In genomic region chr18:32277492-32277988, GRCh38 we compare ENCODE assay signal across 18 cellular contexts.
DNase-seq lines count a peak whose midpoint lies in the region; ATAC-seq, FAIRE-seq and TF ChIP-seq lines count a peak whose summit lies in the region.
"Had no signal": no experiment of that assay in that cellular context is flagged by ENCODE, and none has a peak within 500 bp of the region (broad histone marks: within the 10 kb centered on the region; RNA-seq: fewer than 3 reads in every experiment).

No MANE protein-coding gene starts in this region.

- no peak for TF ChIP-seq EP300 in GM12878 (IDR thresholded peaks at IDR 0.05; ENCODE audit: borderline replicate concordance in 1 of 2, control insufficient read depth in 1 of 2, low read depth in 2 of 2, low read length in 2 of 2)

- H2AK5ac ChIP-seq in IMR-90 (ENCODE audit: low read depth, low read length) (no peak overlapping the region), mesenchymal stem cell (ENCODE audit: low read length, severe bottlenecking) (no peak overlapping the region)

- H3K9me3 ChIP-seq in IMR-90 (ENCODE audit: control insufficient read depth, insufficient read depth, low read length), result no peaks in the 10 kb centered on the region
- H3K9me3 ChIP-seq in GM12878 (replicated peaks; ENCODE audit: control insufficient read depth, insufficient read depth, low read length), result no peaks in the 10 kb centered on the region
- no peaks in the 10 kb centered on the region for H3K9me3 ChIP-seq in mesenchymal stem cell (ENCODE audit: control insufficient read depth, low read length)
- no peaks in the 10 kb centered on the region for H3K9me3 ChIP-seq in thoracic aorta
- H3K9me3 ChIP-seq in spleen, result no peaks in the 10 kb centered on the region
- H3K9me3 ChIP-seq: A549 had no signal

- H3K14ac ChIP-seq in IMR-90 (replicated peaks; ENCODE audit: low read depth, low read length) (no peak overlapping the region), mesenchymal stem cell (ENCODE audit: low read length in 2 of 2) (no peak overlapping the region)

- H2AFZ ChIP-seq in IMR-90 (replicated peaks; ENCODE audit: low read length, poor library complexity) (no peak overlapping the region), GM12878 (ENCODE audit: control insufficient read depth, low read depth, low read length) (no peak overlapping the region), mesenchymal stem cell (ENCODE audit: low read depth, low read length) (no peak overlapping the region)

- POLR2A ChIA-PET in IMR-90 (lab: Charles Lee; ENCODE audit: unreplicated experiment), result no interaction called here
- POLR2A ChIA-PET in GM12878 (lab: Charles Lee), result no interaction called here

- H3K79me2 ChIP-seq in GM12878 (ENCODE audit: control insufficient read depth, insufficient read depth, low read length), result no peaks in the 10 kb centered on the region

- H3K79me1 ChIP-seq in IMR-90 (ENCODE audit: low read depth in 1 of 2, low read length in 2 of 2) (no peaks in the 10 kb centered on the region), mesenchymal stem cell (replicated peaks; ENCODE audit: low read length, poor library complexity, severe bottlenecking) (no peaks in the 10 kb centered on the region)

- no peak overlapping the region for H4K5ac ChIP-seq in IMR-90 (ENCODE audit: low read depth, low read length)

- H3K4me2 ChIP-seq in IMR-90 (ENCODE audit: low read depth, low read length) (no peak overlapping the region), GM12878 (ENCODE audit: control insufficient read depth, insufficient read depth) (no peak overlapping the region), mesenchymal stem cell (ENCODE audit: low read length, poor library complexity, severe bottlenecking) (no peak overlapping the region)
- H3K4me2 ChIP-seq: A549 had no signal

- H2BK20ac ChIP-seq in IMR-90 (ENCODE audit: low read depth, low read length), result no peak overlapping the region

- H2BK15ac ChIP-seq in IMR-90 (ENCODE audit: low read depth, low read length) (no peak overlapping the region), mesenchymal stem cell (ENCODE audit: low read depth, poor library complexity, severe bottlenecking) (no peak overlapping the region)

- no peak overlapping the region for H3K27ac ChIP-seq in IMR-90 (ENCODE audit: insufficient read depth, low read length)
- no peak overlapping the region for H3K27ac ChIP-seq in GM12878 (ENCODE audit: control insufficient read depth, insufficient read depth)
- no peak overlapping the region for H3K27ac ChIP-seq in mesenchymal stem cell (ENCODE audit: low read length, poor library complexity, severe bottlenecking)
- H3K27ac ChIP-seq in thoracic aorta, result peak overlapping the region; percentile 62 to 76
- peak overlapping the region in 2 of 8 donors; percentile 6 to 22 for H3K27ac ChIP-seq in spleen
- H3K27ac ChIP-seq: A549, RWPE1 had no signal

- peak; percentile 7 for FAIRE-seq in GM12878 (lab: Jason Lieb, UNC)
- FAIRE-seq: A549 had no signal

- no peak overlapping the region for H3K56ac ChIP-seq in IMR-90 (ENCODE audit: extremely low read depth, insufficient read depth, low read length)

- intact Hi-C loops in IMR-90 (cut with micrococcal nuclease), result no loop called here
- intact Hi-C loops in GM12878 (cut with micrococcal nuclease; ENCODE audit: unreplicated experiment), result loop anchor here (10.0 kb wide), 1 partner anchor 197 kb away; the partner anchor contains the start of gene GAREM1
- intact Hi-C loops in spleen (cut with DNase I; ENCODE audit: low total_unique reads), result no loop called here

- TF ChIP-seq RAD21 in IMR-90 (IDR thresholded peaks at IDR 0.05; ENCODE audit: low read length) (no peak), GM12878 (IDR thresholded peaks at IDR 0.05; ENCODE audit: insufficient read depth, low read depth, low read length) (no peak)

- H2AK9ac ChIP-seq in IMR-90 (replicated peaks; ENCODE audit: low read depth, low read length, poor library complexity), result no peak overlapping the region

- no peaks in the 10 kb centered on the region for H3K9me1 ChIP-seq in IMR-90 (ENCODE audit: insufficient read depth, low read length)

- no peak for TF ChIP-seq CTCF in IMR-90 (conservative IDR thresholded peaks at IDR 0.05; ENCODE audit: low read depth, low read length)
- no peak for TF ChIP-seq CTCF in GM12878 (IDR thresholded peaks at IDR 0.05 in 2 of 3, conservative IDR thresholded peaks at IDR 0.05 in 1 of 3; ENCODE audit: control insufficient read depth in 2 of 3, extremely low read depth in 1 of 3, insufficient read depth in 1 of 3, low read depth in 3 of 3, low read length in 3 of 3)
- TF ChIP-seq CTCF in thoracic aorta (IDR thresholded peaks at IDR 0.05), result no peak
- no peak for TF ChIP-seq CTCF in spleen (IDR thresholded peaks at IDR 0.05 in 8 of 11, conservative IDR thresholded peaks at IDR 0.05 in 3 of 11)

- no peaks in the 10 kb centered on the region for H3K36me3 ChIP-seq in IMR-90 (ENCODE audit: control insufficient read depth, insufficient read depth, low read length)
- no peaks in the 10 kb centered on the region for H3K36me3 ChIP-seq in GM12878 (ENCODE audit: control insufficient read depth in 2 of 2, insufficient read depth in 2 of 2, low read length in 1 of 2)
- no peaks in the 10 kb centered on the region for H3K36me3 ChIP-seq in mesenchymal stem cell (ENCODE audit: control insufficient read depth in 1 of 2, insufficient read depth in 2 of 2, low read depth in 1 of 2, low read length in 2 of 2)
- H3K36me3 ChIP-seq in thoracic aorta, result no peaks in the 10 kb centered on the region
- H3K36me3 ChIP-seq in spleen, result no peaks in the 10 kb centered on the region

- H3K4me1 ChIP-seq in IMR-90 (ENCODE audit: control insufficient read depth, insufficient read depth, low read length) (no peaks in the 10 kb centered on the region), GM12878 (ENCODE audit: control insufficient read depth, insufficient read depth, low read length) (no peaks in the 10 kb centered on the region), mesenchymal stem cell (ENCODE audit: control insufficient read depth, insufficient read depth, low read depth, low read length) (no peaks in the 10 kb centered on the region), thoracic aorta (ENCODE audit: control insufficient read depth in 1 of 2, low read depth in 2 of 2) (peaks cover 34 to 52% of the 10 kb centered on the region in 2 donors), spleen (peaks cover 0 to 3% (median 0%) of the 10 kb centered on the region in 6 donors)

- in situ Hi-C loops in IMR-90 (cut with MboI; ENCODE audit: low sequenced_read_pairs) (loop anchor here (5.0 kb wide), 2 partner anchors 195 to 275 kb away; partner anchors contain the start of gene GAREM1), GM12878 (cut with MboI) (loop anchor here (10.0 kb wide), 1 partner anchor 277 kb away; no protein-coding TSS in a partner anchor)

- no peaks in the 10 kb centered on the region for H3K27me3 ChIP-seq in IMR-90 (ENCODE audit: control insufficient read depth, insufficient read depth, low read length)
- peaks cover 0 to 6% of the 10 kb centered on the region in 2 experiments; a peak in 2 of 4 replicates for H3K27me3 ChIP-seq in GM12878 (replicated peaks in 1 of 2; ENCODE audit: control insufficient read depth in 2 of 2, insufficient read depth in 2 of 2, low read length in 1 of 2)
- no peaks in the 10 kb centered on the region for H3K27me3 ChIP-seq in mesenchymal stem cell (ENCODE audit: control insufficient read depth in 1 of 2, insufficient read depth in 1 of 2, low read length in 2 of 2)
- no peaks in the 10 kb centered on the region for H3K27me3 ChIP-seq in thoracic aorta (replicated peaks; ENCODE audit: insufficient read depth)
- peaks cover 0 to 5% (median 0%) of the 10 kb centered on the region in 7 donors for H3K27me3 ChIP-seq in spleen (replicated peaks in 1 of 7)

- no peaks in the 10 kb centered on the region for H4K20me1 ChIP-seq in IMR-90 (ENCODE audit: insufficient read depth, low read length)
- no peaks in the 10 kb centered on the region for H4K20me1 ChIP-seq in GM12878 (ENCODE audit: control insufficient read depth, insufficient read depth)

- SMC1A ChIA-PET in GM12878 (lab: Charles Lee; ENCODE audit: uncharacterized antibody, unreplicated experiment), result no interaction called here

- no peak for DNase-seq in IMR-90
- no peak for DNase-seq in GM12878 (ENCODE audit: low read depth, low spot score)
- peak; percentile 53 for DNase-seq in mesenchymal stem cell
- DNase-seq in thoracic aorta (ENCODE audit: low spot score), result no peak
- DNase-seq in spleen, result no peak
- DNase-seq: C1 segment of cervical spinal cord, DMS79 treated with DMSO at 0.1 percent for 48 hours, GOT3, Karpas-422, MM.1S, NCI-H1092 treated with DMSO at 0.1 percent for 48 hours, NCI-H2107, NCI-H526 treated with DMSO at 0.1 percent for 48 hours, PC-3 had no signal

- H2BK120ac ChIP-seq in IMR-90 (ENCODE audit: low read depth, low read length) (no peak overlapping the region), mesenchymal stem cell (ENCODE audit: low read depth, low read length) (no peak overlapping the region)

- no CpG with 5 or more reads among the region's 2 CpGs for WGBS in IMR-90 (ENCODE audit: extremely low coverage in 2 of 2, insufficient read length in 1 of 2), 2 experiments
- WGBS in GM12878 (ENCODE audit: insufficient coverage, insufficient replicate concordance, low lambda C conversion rate, missing lambda C conversion rate), result 0% methylated on average over 2 of the region's 2 CpGs
- 38% methylated on average over 1 of the region's 2 CpGs for WGBS in mesenchymal stem cell
- WGBS in spleen, 5 donors, result 38 to 65% (median 53%) methylated on average over 2 of the region's 2 CpGs

- no peak overlapping the region for H4K8ac ChIP-seq in IMR-90 (ENCODE audit: low read depth in 2 of 2, low read length in 2 of 2)
- H4K8ac ChIP-seq in mesenchymal stem cell (ENCODE audit: low read length), result no peak overlapping the region

- H3K18ac ChIP-seq in IMR-90 (ENCODE audit: low read depth, low read length) (no peak overlapping the region), mesenchymal stem cell (ENCODE audit: low read depth in 1 of 2, low read length in 2 of 2) (no peak overlapping the region)

- RAD21 ChIA-PET in GM12878 (lab: Charles Lee; ENCODE audit: unreplicated experiment), result no interaction called here

- no peak overlapping the region for H3K4ac ChIP-seq in IMR-90 (ENCODE audit: low read depth, low read length)
- H3K4ac ChIP-seq in mesenchymal stem cell (ENCODE audit: low read depth in 1 of 2, low read length in 2 of 2), result no peak overlapping the region

- dilution Hi-C loops in IMR-90 (cut with HindIII; ENCODE audit: low sequenced_read_pairs, unreplicated experiment), result loop anchor here (25.0 kb wide), 1 partner anchor 185 kb away; the partner anchor contains the start of gene GAREM1

- ATAC-seq in IMR-90 (ENCODE audit: low read depth), result peak; percentile 46; the same call in 1 of the 2 replicates
- ATAC-seq in GM12878, result no peak
- no peak for ATAC-seq in thoracic aorta (ENCODE audit: insufficient number of reproducible peaks, low FRiP score, low read depth)
- no peak for ATAC-seq in HG02678 (IDR thresholded peaks at IDR 0.05; ENCODE audit: unreplicated experiment)
- no peak for ATAC-seq in HG03342 (IDR thresholded peaks at IDR 0.05; ENCODE audit: unreplicated experiment)
- ATAC-seq: A549, PC-3 had no signal

- BruUV-seq in IMR-90 (replicated peaks; lab: Mats Ljungman, UMichigan) (no TSS peak), GM12878 (replicated peaks; lab: Mats Ljungman, UMichigan) (no TSS peak)

- H3K23ac ChIP-seq in IMR-90 (ENCODE audit: low read depth, low read length) (no peak overlapping the region), mesenchymal stem cell (ENCODE audit: low read length in 2 of 2) (no peak overlapping the region)

- CTCF ChIA-PET in IMR-90 (lab: Yijun Ruan, JAX) (interaction anchor here (0.7 to 1.8 kb wide), 3 partner anchors 12 to 193 kb away, joined by 3 to 14 read pairs (median 3); partner anchors contain the start of gene GAREM1), GM12878 (lab: Yijun Ruan, JAX) (interaction anchor here (3.4 kb wide), 1 partner anchor 12 kb away, joined by 16 read pairs; no protein-coding TSS in a partner anchor)

- H2BK5ac ChIP-seq in IMR-90 (ENCODE audit: low read depth, low read length, poor library complexity, severe bottlenecking) (no peak overlapping the region), mesenchymal stem cell (ENCODE audit: low read depth, low read length, poor library complexity, severe bottlenecking) (no peak overlapping the region)

- no peak overlapping the region for H3K9ac ChIP-seq in IMR-90 (ENCODE audit: low read depth, low read length)
- H3K9ac ChIP-seq in GM12878 (ENCODE audit: control insufficient read depth, insufficient read depth, low read length), result no peak overlapping the region
- H3K9ac ChIP-seq in mesenchymal stem cell (ENCODE audit: low read length), result no peak overlapping the region

- H3K4me3 ChIP-seq in IMR-90 (ENCODE audit: insufficient read depth, low read depth, low read length) (no peak overlapping the region), GM12878 (no peak overlapping the region), mesenchymal stem cell (ENCODE audit: insufficient read depth in 1 of 2, low read depth in 1 of 2, low read length in 2 of 2) (no peak overlapping the region), thoracic aorta (peak overlapping the region; percentile 3), spleen (no peak overlapping the region)
- H3K4me3 ChIP-seq: A549 had no signal

- no peak overlapping the region for H2BK12ac ChIP-seq in mesenchymal stem cell (ENCODE audit: low read length in 2 of 2)

- no peak overlapping the region for H4K91ac ChIP-seq in IMR-90 (ENCODE audit: insufficient read depth, low read depth, low read length)
- H4K91ac ChIP-seq in mesenchymal stem cell (ENCODE audit: low read length), result no peak overlapping the region

- TF ChIP-seq POLR2A in IMR-90 (IDR thresholded peaks at IDR 0.05; ENCODE audit: low read depth, low read length) (no peak), GM12878 (IDR thresholded peaks at IDR 0.05; ENCODE audit: low read depth, low read length) (no peak), spleen (IDR thresholded peaks at IDR 0.05) (no peak)

Comparison
In these comparisons a context has a peak if more than half of its experiments do, and no peak if none do; other contexts are left out.
1. H3K27ac ChIP-seq: peak in thoracic aorta (2 of 2); none in IMR-90 (single experiment), GM12878 (single experiment) and mesenchymal stem cell (single experiment).